In the genomic region with DNA sequence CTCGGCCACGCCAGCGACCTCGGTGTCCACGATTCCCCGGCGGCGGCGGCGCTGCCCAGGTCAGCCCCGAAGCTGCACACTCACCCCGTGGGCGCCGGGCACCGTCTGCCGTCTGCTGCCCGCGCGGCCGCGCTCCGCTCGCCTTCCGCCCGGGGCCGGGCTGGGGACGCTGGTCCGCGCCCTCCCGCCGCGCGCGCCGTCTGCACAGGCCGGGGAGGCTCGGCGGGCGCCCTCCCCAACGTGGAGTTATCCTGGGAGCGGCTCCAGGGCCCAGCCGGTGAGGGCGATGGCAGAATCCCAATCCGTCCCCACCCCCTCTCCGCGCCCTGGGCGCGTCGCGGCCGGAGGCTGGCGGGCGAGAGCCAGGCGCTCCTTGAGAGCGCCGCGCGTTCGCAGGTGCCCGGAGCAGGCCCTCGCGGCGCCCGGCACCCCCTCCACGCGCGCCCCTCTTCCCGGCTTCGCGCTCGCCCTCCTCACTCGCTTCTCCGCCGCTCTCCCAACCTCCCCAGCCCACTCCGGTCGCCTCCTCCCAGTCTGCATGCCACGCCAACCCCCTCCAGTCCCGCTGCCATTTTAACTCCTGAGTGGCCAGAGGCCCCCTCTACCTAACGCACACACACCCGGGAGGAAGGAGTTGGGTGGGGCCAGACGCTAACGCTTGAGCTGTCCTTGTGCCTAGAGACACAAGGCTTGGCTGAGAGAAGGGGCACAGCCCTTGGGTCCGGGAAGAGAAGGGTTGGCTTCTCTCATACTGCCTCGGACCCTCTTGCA, we compare ENCODE assay signal across 8 cellular contexts. TPM values are rescaled to one million over a fixed set of nuclear protein-coding genes. Genes with fewer than 3 reads are reported as not detected.
DNase-seq lines count a peak whose midpoint lies in the region; ATAC-seq, FAIRE-seq and TF ChIP-seq lines count a peak whose summit lies in the region.

Gene LRRN2 (minus strand): TSS at position 503 of the 771 bp plus-strand sequence. CDS start 65,746 bp downstream, outside the sequence.

- H3K4me1 ChIP-seq in Peyer's patch: peaks cover 0 to 13% (median 4%) of the 10 kb centered on the region in 4 donors
- no peaks in the 10 kb centered on the region for H3K4me1 ChIP-seq in parathyroid adenoma

- DNase-seq in H7 (peak; percentile 88), Peyer's patch (peak in 1 of 3 donors; percentile 55), glutamatergic neuron (peak; percentile 47), AML-193 (lab: John Stamatoyannopoulos, UW) (no peak), RCC 7860 (ENCODE audit: low spot score) (no peak)
- no peak for DNase-seq in activated effector memory CD4-positive, alpha-beta T cell treated with Interleukin-2 at 50 U/mL for 16 hours

- H3K9ac ChIP-seq in parathyroid adenoma: no peak within 1 kb of the TSS

- no peaks in the 10 kb centered on the region for H3K9me3 ChIP-seq in Peyer's patch
- no peaks in the 10 kb centered on the region for H3K9me3 ChIP-seq in parathyroid adenoma (ENCODE audit: control insufficient read depth, low read length)

- H3K27me3 Mint-ChIP-seq in glutamatergic neuron (ENCODE audit: unreplicated experiment): peaks cover 8% of the 10 kb centered on the region

- TF ChIP-seq CTCF in Peyer's patch (IDR thresholded peaks at IDR 0.05) (no peak), glutamatergic neuron (IDR thresholded peaks at IDR 0.05; ENCODE audit: partially characterized antibody, unreplicated experiment) (no peak), parathyroid adenoma (IDR thresholded peaks at IDR 0.05) (no peak)

- no peaks in the 10 kb centered on the region for H3K36me3 ChIP-seq in H7 (replicated peaks; ENCODE audit: control insufficient read depth, insufficient read depth, low read length)
- H3K36me3 ChIP-seq in Peyer's patch: no peaks in the 10 kb centered on the region
- H3K36me3 ChIP-seq in parathyroid adenoma (ENCODE audit: control insufficient read depth, insufficient read depth, low read length): no peaks in the 10 kb centered on the region

- H3K36me3 Mint-ChIP-seq in glutamatergic neuron (ENCODE audit: unreplicated experiment): no peaks in the 10 kb centered on the region

- peak within 1 kb of the TSS; percentile 73 for H3K27ac Mint-ChIP-seq in glutamatergic neuron (ENCODE audit: unreplicated experiment)

- no peak for ATAC-seq in GM18867 (IDR thresholded peaks at IDR 0.05; ENCODE audit: unreplicated experiment)

- H3K9me3 Mint-ChIP-seq in glutamatergic neuron (ENCODE audit: unreplicated experiment): peaks cover 5% of the 10 kb centered on the region

- H3K4me2 ChIP-seq in parathyroid adenoma (ENCODE audit: low read length): peak within 1 kb of the TSS; percentile 86

- H3K4me3 Mint-ChIP-seq in glutamatergic neuron (ENCODE audit: unreplicated experiment): peak within 1 kb of the TSS; percentile 87

- TF ChIP-seq POLR2A in Peyer's patch (IDR thresholded peaks at IDR 0.05): no peak

- H3K79me2 ChIP-seq in parathyroid adenoma: no peaks in the 10 kb centered on the region

- FAIRE-seq in RCC 7860 (lab: Jason Lieb, UNC): no peak

- H3K27ac ChIP-seq in Peyer's patch (peak within 1 kb of the TSS in 1 of 4 donors; percentile 13), parathyroid adenoma (no peak within 1 kb of the TSS)

- H3K4me3 ChIP-seq in H7 (ENCODE audit: insufficient read depth, low read depth, low read length) (peak within 1 kb of the TSS; percentile 65), Peyer's patch (peak within 1 kb of the TSS; percentile 26 to 53 (median 44)), parathyroid adenoma (ENCODE audit: low read depth, low read length) (peak within 1 kb of the TSS; percentile 81)

- H3K4me1 Mint-ChIP-seq in glutamatergic neuron (ENCODE audit: low read depth, unreplicated experiment): peaks cover 13% of the 10 kb centered on the region

- H3K27me3 ChIP-seq in H7 (ENCODE audit: control insufficient read depth, insufficient read depth, low read length) (peaks cover 37% of the 10 kb centered on the region), Peyer's patch (no peaks in the 10 kb centered on the region), parathyroid adenoma (ENCODE audit: control insufficient read depth, insufficient read depth, low read length) (no peaks in the 10 kb centered on the region)

- H2AFZ ChIP-seq in parathyroid adenoma: peak within 1 kb of the TSS; percentile 62

RNA-seq across cellular contexts. Expression of gene LRRN2, which starts in this region (rescaled TPM):
- total RNA-seq in H7 (2014; rRNA removed; shearing (Covaris generic)): 10.9 and 20.6 TPM in 2 replicates
- total RNA-seq in Peyer's patch (1 to 10 TPM in 1 of 4 donors, under 1 TPM in 2, not detected in 1; 0.66 to 1.6 (median 0.70) TPM), glutamatergic neuron (ENCODE audit: unreplicated experiment) (6.9 TPM)

Comparison
In these comparisons a context has a peak if more than half of its experiments do, and no peak if none do; other contexts are left out.
1. DNase-seq: peak in H7 (single experiment) and glutamatergic neuron (single experiment); none in activated effector memory CD4-positive, alpha-beta T cell treated with Interleukin-2 at 50 U/mL for 16 hours (single experiment), AML-193 (0 of 2) and RCC 7860 (single experiment).
2. Peak in every context shown above with its lines, with median percentiles within 50 percentile points of each other: H3K4me3 ChIP-seq.